In the genomic region with DNA sequence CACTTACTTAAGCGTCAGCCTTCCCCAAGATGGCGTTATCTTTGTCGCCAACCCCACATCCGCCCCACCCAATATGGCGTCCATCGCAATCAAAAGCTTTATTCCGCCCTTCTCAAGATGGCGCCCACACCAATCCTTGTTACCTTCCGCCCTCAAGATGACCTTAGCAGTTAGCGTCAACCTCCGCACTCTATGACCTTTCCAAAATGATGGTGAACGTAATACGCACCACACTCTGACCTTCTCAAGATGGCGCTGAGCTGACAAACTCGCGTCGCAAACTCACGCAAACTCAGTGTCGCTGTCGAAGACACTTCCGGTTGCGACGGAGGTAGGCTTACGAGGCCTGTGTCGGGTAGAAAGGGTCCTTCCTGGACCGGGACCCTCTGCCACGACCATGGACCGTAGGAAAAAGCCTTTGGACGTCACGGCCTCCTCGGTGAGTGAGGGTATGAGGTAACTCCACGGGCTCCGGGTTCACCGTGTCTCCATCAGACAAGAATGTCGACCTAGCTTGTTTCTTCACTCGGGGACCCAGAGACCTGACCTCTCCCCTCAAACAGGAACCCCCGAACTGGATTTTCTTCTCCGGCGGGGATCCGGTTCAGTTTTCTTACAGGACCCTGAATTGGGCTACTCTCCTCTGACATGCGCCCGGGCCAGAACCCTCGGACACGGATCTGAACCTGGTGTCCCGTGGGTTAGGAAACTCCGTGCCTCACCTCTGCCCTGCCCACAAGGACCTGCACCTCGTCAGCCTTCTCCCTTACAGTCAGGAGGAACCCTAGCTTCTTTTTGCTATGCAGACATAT, we compare ENCODE assay signal across 1 cellular context.
TF ChIP-seq lines count a peak whose summit lies in the region.

A gene (plus strand): TSS at position 323 of the 812 bp plus-strand sequence. CDS start 75 bp downstream, at position 398.

TF ChIP-seq in HepG2, 621 proteins besides CTCF, POLR2A, EP300 and RAD21 (continued from another document and continues in another):
- TF ChIP-seq, protein P1, sequence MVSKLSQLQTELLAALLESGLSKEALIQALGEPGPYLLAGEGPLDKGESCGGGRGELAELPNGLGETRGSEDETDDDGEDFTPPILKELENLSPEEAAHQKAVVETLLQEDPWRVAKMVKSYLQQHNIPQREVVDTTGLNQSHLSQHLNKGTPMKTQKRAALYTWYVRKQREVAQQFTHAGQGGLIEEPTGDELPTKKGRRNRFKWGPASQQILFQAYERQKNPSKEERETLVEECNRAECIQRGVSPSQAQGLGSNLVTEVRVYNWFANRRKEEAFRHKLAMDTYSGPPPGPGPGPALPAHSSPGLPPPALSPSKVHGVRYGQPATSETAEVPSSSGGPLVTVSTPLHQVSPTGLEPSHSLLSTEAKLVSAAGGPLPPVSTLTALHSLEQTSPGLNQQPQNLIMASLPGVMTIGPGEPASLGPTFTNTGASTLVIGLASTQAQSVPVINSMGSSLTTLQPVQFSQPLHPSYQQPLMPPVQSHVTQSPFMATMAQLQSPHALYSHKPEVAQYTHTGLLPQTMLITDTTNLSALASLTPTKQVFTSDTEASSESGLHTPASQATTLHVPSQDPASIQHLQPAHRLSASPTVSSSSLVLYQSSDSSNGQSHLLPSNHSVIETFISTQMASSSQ (IDR thresholded peaks at IDR 0.05; ENCODE audit: low read depth) = peak; percentile 63
- TF ChIP-seq, protein P1 (CRISPR knock-in tag; IDR thresholded peaks at IDR 0.05; ENCODE audit: borderline replicate concordance) = peak; percentile 88; the same call in 1 of the 2 replicates
- TF ChIP-seq RFXANK (CRISPR knock-in tag; IDR thresholded peaks at IDR 0.05) = no peak
- TF ChIP-seq SNRNP70 (IDR thresholded peaks at IDR 0.05; ENCODE audit: low read depth, low read length) = no peak
- TF ChIP-seq, protein P2, sequence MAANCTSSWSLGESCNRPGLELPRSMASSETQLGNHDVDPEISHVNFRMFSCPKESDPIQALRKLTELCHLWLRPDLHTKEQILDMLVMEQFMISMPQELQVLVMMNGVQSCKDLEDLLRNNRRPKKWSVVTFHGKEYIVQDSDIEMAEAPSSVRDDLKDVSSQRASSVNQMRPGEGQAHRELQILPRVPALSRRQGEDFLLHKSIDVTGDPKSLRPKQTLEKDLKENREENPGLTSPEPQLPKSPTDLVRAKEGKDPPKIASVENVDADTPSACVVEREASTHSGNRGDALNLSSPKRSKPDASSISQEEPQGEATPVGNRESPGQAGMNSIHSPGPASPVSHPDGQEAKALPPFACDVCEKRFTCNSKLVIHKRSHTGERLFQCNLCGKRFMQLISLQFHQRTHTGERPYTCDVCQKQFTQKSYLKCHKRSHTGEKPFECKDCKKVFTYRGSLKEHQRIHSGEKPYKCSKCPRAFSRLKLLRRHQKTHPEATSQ (CRISPR knock-in tag; IDR thresholded peaks at IDR 0.05; ENCODE audit: borderline replicate concordance) = 0 out of 2 replicates have a peak, but pooled peaks have one; percentile 51
- 0 out of 2 replicates have a peak, but pooled peaks have one; percentile 70 for TF ChIP-seq ZNF317 (CRISPR knock-in tag; IDR thresholded peaks at IDR 0.05)
- no peak for TF ChIP-seq SUZ12 (IDR thresholded peaks at IDR 0.05; ENCODE audit: low read depth, low read length)
- TF ChIP-seq TAF1 (CRISPR knock-in tag; IDR thresholded peaks at IDR 0.05) = peak; percentile 91
- peak in 1 of 2 experiments; percentile 87; a peak in 2 of 4 replicates for TF ChIP-seq KLF16 (CRISPR knock-in tag; IDR thresholded peaks at IDR 0.05)
- TF ChIP-seq ZNF782 (CRISPR knock-in tag; IDR thresholded peaks at IDR 0.05; ENCODE audit: borderline replicate concordance) = peak; percentile 79; the same call in 1 of the 2 replicates
- peak; percentile 98 for TF ChIP-seq POGZ (CRISPR knock-in tag; IDR thresholded peaks at IDR 0.05)
- TF ChIP-seq KDM3A (CRISPR knock-in tag; IDR thresholded peaks at IDR 0.05; ENCODE audit: low read depth) = 0 out of 2 replicates have a peak, but pooled peaks have one; percentile 71
- peak; percentile 93 for TF ChIP-seq ELF4 (CRISPR knock-in tag; IDR thresholded peaks at IDR 0.05; ENCODE audit: borderline replicate concordance)
- peak; percentile 68; the same call in 1 of the 2 replicates for TF ChIP-seq ZNF550 (CRISPR knock-in tag; IDR thresholded peaks at IDR 0.05; ENCODE audit: borderline replicate concordance)
- TF ChIP-seq ZBTB21 (CRISPR knock-in tag; IDR thresholded peaks at IDR 0.05) = peak; percentile 95
- peak; percentile 84 for TF ChIP-seq SALL2 (CRISPR knock-in tag; IDR thresholded peaks at IDR 0.05)
- peak; percentile 36 for TF ChIP-seq BCL6 (CRISPR knock-in tag; IDR thresholded peaks at IDR 0.05)
- peak; percentile 48; the same call in 1 of the 2 replicates for TF ChIP-seq ZNF343 (CRISPR knock-in tag; IDR thresholded peaks at IDR 0.05)
- TF ChIP-seq MXI1 (IDR thresholded peaks at IDR 0.05; ENCODE audit: borderline replicate concordance, low read depth, low read length) = 0 out of 3 replicates have a peak, but pooled peaks have one; percentile 39
- TF ChIP-seq, protein P3, sequence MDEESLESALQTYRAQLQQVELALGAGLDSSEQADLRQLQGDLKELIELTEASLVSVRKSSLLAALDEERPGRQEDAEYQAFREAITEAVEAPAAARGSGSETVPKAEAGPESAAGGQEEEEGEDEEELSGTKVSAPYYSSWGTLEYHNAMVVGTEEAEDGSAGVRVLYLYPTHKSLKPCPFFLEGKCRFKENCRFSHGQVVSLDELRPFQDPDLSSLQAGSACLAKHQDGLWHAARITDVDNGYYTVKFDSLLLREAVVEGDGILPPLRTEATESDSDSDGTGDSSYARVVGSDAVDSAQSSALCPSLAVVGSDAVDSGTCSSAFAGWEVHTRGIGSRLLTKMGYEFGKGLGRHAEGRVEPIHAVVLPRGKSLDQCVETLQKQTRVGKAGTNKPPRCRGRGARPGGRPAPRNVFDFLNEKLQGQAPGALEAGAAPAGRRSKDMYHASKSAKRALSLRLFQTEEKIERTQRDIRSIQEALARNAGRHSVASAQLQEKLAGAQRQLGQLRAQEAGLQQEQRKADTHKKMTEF (CRISPR knock-in tag; IDR thresholded peaks at IDR 0.05) = peak; percentile 78; the same call in 1 of the 2 replicates
- 0 out of 2 replicates have a peak, but pooled peaks have one; percentile 49 for TF ChIP-seq ZNF567 (CRISPR knock-in tag; IDR thresholded peaks at IDR 0.05; ENCODE audit: borderline replicate concordance)
- peak; percentile 90 for TF ChIP-seq ZNF788 (CRISPR knock-in tag; IDR thresholded peaks at IDR 0.05; ENCODE audit: borderline replicate concordance)
- peak; percentile 73; the same call in 1 of the 2 replicates for TF ChIP-seq ZNF451 (CRISPR knock-in tag; IDR thresholded peaks at IDR 0.05)
- TF ChIP-seq, protein P4, sequence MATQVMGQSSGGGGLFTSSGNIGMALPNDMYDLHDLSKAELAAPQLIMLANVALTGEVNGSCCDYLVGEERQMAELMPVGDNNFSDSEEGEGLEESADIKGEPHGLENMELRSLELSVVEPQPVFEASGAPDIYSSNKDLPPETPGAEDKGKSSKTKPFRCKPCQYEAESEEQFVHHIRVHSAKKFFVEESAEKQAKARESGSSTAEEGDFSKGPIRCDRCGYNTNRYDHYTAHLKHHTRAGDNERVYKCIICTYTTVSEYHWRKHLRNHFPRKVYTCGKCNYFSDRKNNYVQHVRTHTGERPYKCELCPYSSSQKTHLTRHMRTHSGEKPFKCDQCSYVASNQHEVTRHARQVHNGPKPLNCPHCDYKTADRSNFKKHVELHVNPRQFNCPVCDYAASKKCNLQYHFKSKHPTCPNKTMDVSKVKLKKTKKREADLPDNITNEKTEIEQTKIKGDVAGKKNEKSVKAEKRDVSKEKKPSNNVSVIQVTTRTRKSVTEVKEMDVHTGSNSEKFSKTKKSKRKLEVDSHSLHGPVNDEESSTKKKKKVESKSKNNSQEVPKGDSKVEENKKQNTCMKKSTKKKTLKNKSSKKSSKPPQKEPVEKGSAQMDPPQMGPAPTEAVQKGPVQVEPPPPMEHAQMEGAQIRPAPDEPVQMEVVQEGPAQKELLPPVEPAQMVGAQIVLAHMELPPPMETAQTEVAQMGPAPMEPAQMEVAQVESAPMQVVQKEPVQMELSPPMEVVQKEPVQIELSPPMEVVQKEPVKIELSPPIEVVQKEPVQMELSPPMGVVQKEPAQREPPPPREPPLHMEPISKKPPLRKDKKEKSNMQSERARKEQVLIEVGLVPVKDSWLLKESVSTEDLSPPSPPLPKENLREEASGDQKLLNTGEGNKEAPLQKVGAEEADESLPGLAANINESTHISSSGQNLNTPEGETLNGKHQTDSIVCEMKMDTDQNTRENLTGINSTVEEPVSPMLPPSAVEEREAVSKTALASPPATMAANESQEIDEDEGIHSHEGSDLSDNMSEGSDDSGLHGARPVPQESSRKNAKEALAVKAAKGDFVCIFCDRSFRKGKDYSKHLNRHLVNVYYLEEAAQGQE (IDR thresholded peaks at IDR 0.05; ENCODE audit: borderline replicate concordance in 1 of 2, low read depth in 1 of 2, low read length in 2 of 2) = no peak
- no peak for TF ChIP-seq HMG20A (CRISPR knock-in tag; IDR thresholded peaks at IDR 0.05; ENCODE audit: borderline replicate concordance)
- TF ChIP-seq ASH2L (IDR thresholded peaks at IDR 0.05; ENCODE audit: insufficient read length, low read depth, low read length) = peak; percentile 88
- peak; percentile 96; the same call in 1 of the 2 replicates for TF ChIP-seq ZNF556 (CRISPR knock-in tag; IDR thresholded peaks at IDR 0.05; ENCODE audit: borderline replicate concordance)
- TF ChIP-seq SOX6 (IDR thresholded peaks at IDR 0.05) = no peak
- peak; percentile 79 for TF ChIP-seq SOX6 (CRISPR knock-in tag; IDR thresholded peaks at IDR 0.05)
- peak; percentile 93 for TF ChIP-seq ZNF335 (CRISPR knock-in tag; IDR thresholded peaks at IDR 0.05)
- TF ChIP-seq ZNF331 (CRISPR knock-in tag; IDR thresholded peaks at IDR 0.05) = peak; percentile 80
- peak; percentile 61; the same call in 1 of the 2 replicates for TF ChIP-seq ZNF564 (CRISPR knock-in tag; IDR thresholded peaks at IDR 0.05)
- TF ChIP-seq, protein P5, sequence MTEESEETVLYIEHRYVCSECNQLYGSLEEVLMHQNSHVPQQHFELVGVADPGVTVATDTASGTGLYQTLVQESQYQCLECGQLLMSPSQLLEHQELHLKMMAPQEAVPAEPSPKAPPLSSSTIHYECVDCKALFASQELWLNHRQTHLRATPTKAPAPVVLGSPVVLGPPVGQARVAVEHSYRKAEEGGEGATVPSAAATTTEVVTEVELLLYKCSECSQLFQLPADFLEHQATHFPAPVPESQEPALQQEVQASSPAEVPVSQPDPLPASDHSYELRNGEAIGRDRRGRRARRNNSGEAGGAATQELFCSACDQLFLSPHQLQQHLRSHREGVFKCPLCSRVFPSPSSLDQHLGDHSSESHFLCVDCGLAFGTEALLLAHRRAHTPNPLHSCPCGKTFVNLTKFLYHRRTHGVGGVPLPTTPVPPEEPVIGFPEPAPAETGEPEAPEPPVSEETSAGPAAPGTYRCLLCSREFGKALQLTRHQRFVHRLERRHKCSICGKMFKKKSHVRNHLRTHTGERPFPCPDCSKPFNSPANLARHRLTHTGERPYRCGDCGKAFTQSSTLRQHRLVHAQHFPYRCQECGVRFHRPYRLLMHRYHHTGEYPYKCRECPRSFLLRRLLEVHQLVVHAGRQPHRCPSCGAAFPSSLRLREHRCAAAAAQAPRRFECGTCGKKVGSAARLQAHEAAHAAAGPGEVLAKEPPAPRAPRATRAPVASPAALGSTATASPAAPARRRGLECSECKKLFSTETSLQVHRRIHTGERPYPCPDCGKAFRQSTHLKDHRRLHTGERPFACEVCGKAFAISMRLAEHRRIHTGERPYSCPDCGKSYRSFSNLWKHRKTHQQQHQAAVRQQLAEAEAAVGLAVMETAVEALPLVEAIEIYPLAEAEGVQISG (CRISPR knock-in tag; IDR thresholded peaks at IDR 0.05) = peak; percentile 98
- peak; percentile 68; the same call in 1 of the 2 replicates for TF ChIP-seq AKAP8 (CRISPR knock-in tag; IDR thresholded peaks at IDR 0.05)
- TF ChIP-seq ZNF75D (CRISPR knock-in tag; IDR thresholded peaks at IDR 0.05; ENCODE audit: borderline replicate concordance) = no peak
- TF ChIP-seq PHF21A (CRISPR knock-in tag; IDR thresholded peaks at IDR 0.05) = peak; percentile 60; the same call in 1 of the 2 replicates
- TF ChIP-seq ZBTB8A (CRISPR knock-in tag; IDR thresholded peaks at IDR 0.05; ENCODE audit: borderline replicate concordance, low read depth) = no peak
- TF ChIP-seq ZNF883 (CRISPR knock-in tag; IDR thresholded peaks at IDR 0.05; ENCODE audit: not compliant biosample characterization) = peak; percentile 58
- TF ChIP-seq KMT2B (CRISPR knock-in tag; IDR thresholded peaks at IDR 0.05) = peak; percentile 93
- TF ChIP-seq, protein P6, sequence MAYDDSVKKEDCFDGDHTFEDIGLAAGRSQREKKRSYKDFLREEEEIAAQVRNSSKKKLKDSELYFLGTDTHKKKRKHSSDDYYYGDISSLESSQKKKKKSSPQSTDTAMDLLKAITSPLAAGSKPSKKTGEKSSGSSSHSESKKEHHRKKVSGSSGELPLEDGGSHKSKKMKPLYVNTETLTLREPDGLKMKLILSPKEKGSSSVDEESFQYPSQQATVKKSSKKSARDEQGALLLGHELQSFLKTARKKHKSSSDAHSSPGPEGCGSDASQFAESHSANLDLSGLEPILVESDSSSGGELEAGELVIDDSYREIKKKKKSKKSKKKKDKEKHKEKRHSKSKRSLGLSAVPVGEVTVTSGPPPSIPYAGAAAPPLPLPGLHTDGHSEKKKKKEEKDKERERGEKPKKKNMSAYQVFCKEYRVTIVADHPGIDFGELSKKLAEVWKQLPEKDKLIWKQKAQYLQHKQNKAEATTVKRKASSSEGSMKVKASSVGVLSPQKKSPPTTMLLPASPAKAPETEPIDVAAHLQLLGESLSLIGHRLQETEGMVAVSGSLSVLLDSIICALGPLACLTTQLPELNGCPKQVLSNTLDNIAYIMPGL (CRISPR knock-in tag; IDR thresholded peaks at IDR 0.05; ENCODE audit: borderline replicate concordance in 1 of 2, low read depth in 1 of 2) = peak; percentile 82 to 88
- peak; percentile 59; the same call in 1 of the 2 replicates for TF ChIP-seq FOXJ3 (CRISPR knock-in tag; IDR thresholded peaks at IDR 0.05; ENCODE audit: borderline replicate concordance)
- peak; percentile 52; the same call in 1 of the 2 replicates for TF ChIP-seq ZNF761 (CRISPR knock-in tag; conservative IDR thresholded peaks at IDR 0.05)
- TF ChIP-seq, protein P7, sequence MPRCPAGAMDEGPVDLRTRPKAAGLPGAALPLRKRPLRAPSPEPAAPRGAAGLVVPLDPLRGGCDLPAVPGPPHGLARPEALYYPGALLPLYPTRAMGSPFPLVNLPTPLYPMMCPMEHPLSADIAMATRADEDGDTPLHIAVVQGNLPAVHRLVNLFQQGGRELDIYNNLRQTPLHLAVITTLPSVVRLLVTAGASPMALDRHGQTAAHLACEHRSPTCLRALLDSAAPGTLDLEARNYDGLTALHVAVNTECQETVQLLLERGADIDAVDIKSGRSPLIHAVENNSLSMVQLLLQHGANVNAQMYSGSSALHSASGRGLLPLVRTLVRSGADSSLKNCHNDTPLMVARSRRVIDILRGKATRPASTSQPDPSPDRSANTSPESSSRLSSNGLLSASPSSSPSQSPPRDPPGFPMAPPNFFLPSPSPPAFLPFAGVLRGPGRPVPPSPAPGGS (CRISPR knock-in tag; IDR thresholded peaks at IDR 0.05) = peak; percentile 73
